In the genomic region with DNA sequence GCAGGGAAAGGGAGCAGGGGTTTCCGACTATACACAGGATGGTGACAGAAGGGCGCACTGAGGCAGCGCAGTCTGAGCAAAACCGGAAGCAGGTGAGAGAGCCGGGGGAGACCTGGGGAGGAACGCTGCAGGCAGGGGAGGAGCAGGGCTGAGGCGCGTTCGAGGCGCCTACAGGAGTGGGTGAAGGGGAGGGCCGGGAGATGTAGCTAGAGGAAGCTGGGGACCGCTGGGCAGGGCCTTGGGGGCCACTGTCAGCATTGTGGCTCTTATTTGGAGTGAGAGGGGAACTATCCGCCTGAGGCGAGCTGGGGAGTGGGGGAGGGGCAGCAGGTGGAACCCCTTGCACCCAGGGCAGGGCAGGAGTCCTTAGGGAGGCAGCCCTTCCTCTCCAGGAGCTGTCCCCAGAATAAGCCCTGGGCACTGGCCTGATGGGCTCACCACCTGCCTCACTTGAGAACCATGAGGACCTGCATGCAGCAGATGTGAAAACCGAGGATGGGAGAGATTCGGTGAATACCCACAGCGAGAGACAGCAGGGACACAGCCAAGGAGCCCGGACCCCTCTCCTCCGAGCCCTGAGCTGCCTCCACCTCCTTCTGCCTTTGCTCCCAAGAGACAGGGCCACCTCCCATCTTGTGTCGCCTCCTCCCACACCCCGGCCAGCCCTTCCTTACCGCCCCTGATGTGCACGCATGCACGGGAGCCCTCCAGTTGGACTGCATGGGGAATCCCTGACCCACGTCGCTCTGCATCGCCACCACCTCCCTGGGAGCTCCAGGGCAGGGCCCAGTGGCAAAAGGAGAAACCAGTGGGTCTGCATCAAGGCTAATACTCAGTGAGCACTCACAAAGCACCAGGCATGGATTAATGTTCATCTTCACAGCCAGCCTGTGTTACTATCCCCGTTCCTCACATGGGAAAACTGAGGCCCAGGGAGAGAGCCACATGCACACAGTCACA, we compare ENCODE assay signal across 10 cellular contexts. TPM values are rescaled to one million over a fixed set of nuclear protein-coding genes. Genes with fewer than 3 reads are reported as not detected.
DNase-seq lines count a peak whose midpoint lies in the region; ATAC-seq, FAIRE-seq and TF ChIP-seq lines count a peak whose summit lies in the region.
"Had no signal": no experiment of that assay in that cellular context is flagged by ENCODE, and none has a peak within 500 bp of the region (broad histone marks: within the 10 kb centered on the region; RNA-seq: fewer than 3 reads in every experiment).

No MANE protein-coding gene starts in this region.

- TF ChIP-seq CTCF in Panc1 (IDR thresholded peaks at IDR 0.05) (no peak), chondrocyte (IDR thresholded peaks at IDR 0.05) (no peak), esophagus squamous epithelium (IDR thresholded peaks at IDR 0.05) (no peak)

- peaks cover 29% of the 10 kb centered on the region for H3K4me1 Mint-ChIP-seq in chondrocyte (ENCODE audit: low read depth)

- no peak overlapping the region for H3K4me3 Mint-ChIP-seq in chondrocyte (ENCODE audit: unreplicated experiment)

- in situ Hi-C loops in Panc1 (cut with HindIII; ENCODE audit: low pct_unique_long_range_greater_than_20kb, low sequenced_read_pairs), result no loop called here

- no peak for TF ChIP-seq POLR2A in esophagus squamous epithelium (IDR thresholded peaks at IDR 0.05)

- no peaks in the 10 kb centered on the region for H3K9me3 ChIP-seq in Panc1 (ENCODE audit: control insufficient read depth, insufficient read depth, low read depth, low read length)
- no peaks in the 10 kb centered on the region for H3K9me3 ChIP-seq in esophagus squamous epithelium
- H3K9me3 ChIP-seq: Peyer's patch had no signal

- ATAC-seq in Panc1, result peak; percentile 10

- 68 to 69% methylated on average over 18 to 27 of the region's 28 CpGs for WGBS in esophagus squamous epithelium, 2 donors

- DNase-seq in GM18507 (ENCODE audit: extremely low spot score, insufficient read length, low read depth) (no peak), Panc1 (ENCODE audit: low read depth, low spot score) (no peak), chondrocyte (ENCODE audit: low spot score) (peak; percentile 89), SK-N-DZ (ENCODE audit: low spot score) (no peak), esophagus squamous epithelium (lab: John Stamatoyannopoulos, UW) (no peak), SHP77 (lab: John Stamatoyannopoulos, UW) (no peak)
- peak; percentile 30 for DNase-seq in stimulated activated CD4-positive, alpha-beta T cell treated with anti-CD3 and anti-CD28 coated beads, Interleukin-4, amount 100 ng/mL, for 1 hour
- DNase-seq: KG1 had no signal

- no peaks in the 10 kb centered on the region for H3K27me3 Mint-ChIP-seq in chondrocyte (ENCODE audit: low read depth)

- H3K36me3 ChIP-seq in Panc1 (ENCODE audit: control insufficient read depth, insufficient read depth, low read length) (no peaks in the 10 kb centered on the region), esophagus squamous epithelium (peaks cover 0 to 22% (median 0%) of the 10 kb centered on the region in 3 donors)

- peaks cover 35% of the 10 kb centered on the region for H3K4me1 ChIP-seq in Panc1 (ENCODE audit: control insufficient read depth, insufficient read depth, low read length)
- H3K4me1 ChIP-seq in esophagus squamous epithelium, result peaks cover 8 to 71% (median 36%) of the 10 kb centered on the region in 3 donors

- POLR2A ChIA-PET in Panc1 (lab: Charles Lee), result interaction anchor here (0.6 to 0.7 kb wide), 8 partner anchors 12 to 107 kb away, joined by 4 to 10 read pairs (median 6); no protein-coding TSS in a partner anchor

- no peak overlapping the region for H3K27ac ChIP-seq in Panc1 (ENCODE audit: low read length)
- H3K27ac ChIP-seq in esophagus squamous epithelium, result no peak overlapping the region
- H3K27ac ChIP-seq: Peyer's patch had no signal

- no peaks in the 10 kb centered on the region for H3K27me3 ChIP-seq in Panc1 (ENCODE audit: control insufficient read depth, insufficient read depth, low read length)
- H3K27me3 ChIP-seq in esophagus squamous epithelium, result no peaks in the 10 kb centered on the region
- H3K27me3 ChIP-seq: Peyer's patch had no signal

- CTCF ChIA-PET in Panc1 (lab: Charles Lee), result interaction anchor here (0.7 to 7.0 kb wide), 3 partner anchors 23 to 43 kb away, joined by 6 to 99 read pairs (median 8); no protein-coding TSS in a partner anchor

- peak overlapping the region; percentile 25 for H3K27ac Mint-ChIP-seq in chondrocyte (ENCODE audit: unreplicated experiment)

- no peak overlapping the region for H3K4me3 ChIP-seq in Panc1 (ENCODE audit: low read depth in 2 of 2, low read length in 2 of 2)
- H3K4me3 ChIP-seq in esophagus squamous epithelium, result no peak overlapping the region
- H3K4me3 ChIP-seq: Peyer's patch had no signal

- peak; percentile 72 for FAIRE-seq in GM18507 (lab: Jason Lieb, UNC)

- intact Hi-C loops in Panc1 (cut with micrococcal nuclease; ENCODE audit: unreplicated experiment), result no loop called here
- intact Hi-C loops in esophagus squamous epithelium (cut with DNase I), result no loop called here

- no peaks in the 10 kb centered on the region for H3K9me3 Mint-ChIP-seq in chondrocyte (ENCODE audit: low read depth)

- BruUV-seq in Panc1 (replicated peaks; lab: Mats Ljungman, UMichigan), result no TSS peak

- no peaks in the 10 kb centered on the region for H3K36me3 Mint-ChIP-seq in chondrocyte (ENCODE audit: low read depth)

RNA-seq across cellular contexts. Expression of a gene that starts 10.3 kb away (rescaled TPM):
- total RNA-seq in Panc1 (2021; ENCODE audit: unreplicated experiment), result 2,376 TPM
- 2,447 TPM for polyA plus RNA-seq in Panc1 (2012; ENCODE audit: insufficient read length)
- 99.9 to 136 TPM (median 100 TPM) in 3 replicates for total RNA-seq in chondrocyte
- 123 and 134 TPM in 2 replicates for polyA plus RNA-seq in SK-N-DZ (2014; cell fraction: cytosol; rRNA removed)
- polyA plus RNA-seq in SK-N-DZ (2014; cell fraction: nucleus; rRNA removed), result 382 and 407 TPM in 2 replicates
- 10 to 100 TPM; 59.0 to 84.7 (median 69.0) TPM for total RNA-seq in esophagus squamous epithelium

RNA-seq across cellular contexts. Expression of a gene that starts 48.4 kb away (rescaled TPM):
- total RNA-seq in Panc1 (2021; ENCODE audit: unreplicated experiment) (3.0 TPM), chondrocyte (0.52 to 0.73 TPM (median 0.59 TPM) in 3 replicates), esophagus squamous epithelium (not detected)
- polyA plus RNA-seq in Panc1 (2012; ENCODE audit: insufficient read length), result 4.4 TPM
- polyA plus RNA-seq in SK-N-DZ (2014; cell fraction: cytosol; rRNA removed), result 0.12 TPM in 1 of 2 replicates, not detected in the other
- polyA plus RNA-seq in SK-N-DZ (2014; cell fraction: nucleus; rRNA removed), result 1.8 TPM in 1 of 2 replicates, not detected in the other
- total RNA-seq: urinary bladder had no signal

RNA-seq across cellular contexts. Expression of a gene that starts 56.7 kb away (rescaled TPM):
- 2.3 TPM for total RNA-seq in Panc1 (2021; ENCODE audit: unreplicated experiment)
- 1.8 TPM for polyA plus RNA-seq in Panc1 (2012; ENCODE audit: insufficient read length)
- not detected in 3 replicates for total RNA-seq in chondrocyte
- polyA plus RNA-seq in SK-N-DZ (2014; cell fraction: cytosol; rRNA removed), result 119 and 124 TPM in 2 replicates
- polyA plus RNA-seq in SK-N-DZ (2014; cell fraction: nucleus; rRNA removed), result 343 and 363 TPM in 2 replicates
- not detected for total RNA-seq in esophagus squamous epithelium
- total RNA-seq: Peyer's patch had no signal

Comparison
In these comparisons a context has a peak if more than half of its experiments do, and no peak if none do; other contexts are left out.
1. DNase-seq: peak in chondrocyte (single experiment) and stimulated activated CD4-positive, alpha-beta T cell treated with anti-CD3 and anti-CD28 coated beads, Interleukin-4, amount 100 ng/mL, for 1 hour (single experiment); none in GM18507 (single experiment), Panc1 (single experiment), SK-N-DZ (single experiment), esophagus squamous epithelium (single experiment) and SHP77 (0 of 2).
2. RNA of a gene that starts 10.3 kb away (total RNA-seq): 2,376 TPM in Panc1 (single experiment); 99.9 to 136 TPM in chondrocyte and 59.0 to 84.7 TPM in esophagus squamous epithelium; every median in the first group is over 10 times any median in the second.